In the genomic region with DNA sequence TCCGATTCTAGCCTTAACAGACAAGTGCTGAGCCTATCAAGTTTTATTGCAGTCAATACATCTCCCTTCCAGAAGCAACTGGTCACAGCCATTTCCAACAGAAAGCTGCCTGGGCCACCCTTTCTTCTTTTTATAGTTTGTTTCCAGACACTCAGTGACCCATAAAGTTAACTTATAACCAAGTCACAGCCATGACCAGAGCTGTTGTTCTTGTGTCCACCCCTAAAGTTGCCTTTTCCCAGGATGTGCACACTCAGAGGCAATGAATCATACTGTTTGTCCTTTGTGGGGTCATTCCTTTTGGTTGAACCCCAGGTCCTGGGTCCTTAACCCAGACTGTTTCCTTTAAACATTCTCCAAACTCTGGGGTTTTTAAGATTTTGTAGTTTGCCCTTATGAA, we compare ENCODE assay signal across 14 cellular contexts.
"Had no signal": no experiment of that assay in that cellular context is flagged by ENCODE, and none has a peak within 500 bp of the region (broad histone marks: within the 10 kb centered on the region; RNA-seq: fewer than 3 reads in every experiment).

No MANE protein-coding gene starts in this region.

- H3K27me3 Mint-ChIP-seq: activated CD8-positive, alpha-beta memory T cell treated with anti-CD3 and anti-CD28 coated beads, Interleukin-2, amount 10 ng/mL, durations not matched to agents 7 days and 5 days; naive thymus-derived CD8-positive, alpha-beta T cell had no signal

- H3K27ac Mint-ChIP-seq: activated CD8-positive, alpha-beta memory T cell treated with anti-CD3 and anti-CD28 coated beads, Interleukin-2, amount 10 ng/mL, durations not matched to agents 7 days and 5 days; activated naive CD8-positive, alpha-beta T cell treated with anti-CD3 and anti-CD28 coated beads for 36 hours; progenitor cell of endocrine pancreas; type B pancreatic cell had no signal

- H3K9me3 Mint-ChIP-seq: activated naive CD8-positive, alpha-beta T cell treated with anti-CD3 and anti-CD28 coated beads for 36 hours; naive thymus-derived CD8-positive, alpha-beta T cell; type B pancreatic cell had no signal

- H3K36me3 ChIP-seq: right lobe of liver had no signal

- DNase-seq: activated CD4-positive, alpha-beta T cell treated with anti-CD3 and anti-CD28 coated beads, Interleukin-2, amount 50 U/mL, for 48 hours; activated CD8-positive, alpha-beta memory T cell treated with anti-CD3 and anti-CD28 coated beads, Interleukin-2, amount 10 ng/mL, durations not matched to agents 7 days and 5 days; activated gamma-delta T cell; activated naive CD8-positive, alpha-beta T cell treated with anti-CD3 and anti-CD28 coated beads for 36 hours; activated T-cell treated with anti-CD3 and anti-CD28 coated beads, Interleukin-2, amount 50 U/mL, for 48 hours; dorsolateral prefrontal cortex; naive thymus-derived CD8-positive, alpha-beta T cell; nucleus accumbens; right lobe of liver; stimulated activated CD4-positive, alpha-beta T cell treated with anti-CD3 and anti-CD28 coated beads, Interleukin-2, amount 100 ng/mL, for 24 hours; stimulated activated naive CD4-positive, alpha-beta T cell had no signal

- H3K4me3 Mint-ChIP-seq: activated CD8-positive, alpha-beta memory T cell treated with anti-CD3 and anti-CD28 coated beads, Interleukin-2, amount 10 ng/mL, durations not matched to agents 7 days and 5 days; activated naive CD8-positive, alpha-beta T cell treated with anti-CD3 and anti-CD28 coated beads for 36 hours; naive thymus-derived CD8-positive, alpha-beta T cell; type B pancreatic cell had no signal

- H3K36me3 Mint-ChIP-seq: activated CD8-positive, alpha-beta memory T cell treated with anti-CD3 and anti-CD28 coated beads, Interleukin-2, amount 10 ng/mL, durations not matched to agents 7 days and 5 days; activated naive CD8-positive, alpha-beta T cell treated with anti-CD3 and anti-CD28 coated beads for 36 hours; naive thymus-derived CD8-positive, alpha-beta T cell; type B pancreatic cell had no signal

- H3K9me3 ChIP-seq: right lobe of liver had no signal

- H3K27me3 ChIP-seq: dorsolateral prefrontal cortex, right lobe of liver had no signal

- H3K27ac ChIP-seq: dorsolateral prefrontal cortex, right lobe of liver had no signal

- ATAC-seq: activated CD8-positive, alpha-beta memory T cell treated with anti-CD3 and anti-CD28 coated beads, Interleukin-2, amount 10 ng/mL, durations not matched to agents 7 days and 5 days; esophagus mucosa; naive thymus-derived CD8-positive, alpha-beta T cell had no signal

- H3K4me3 ChIP-seq: dorsolateral prefrontal cortex, right lobe of liver had no signal
